Comparison of ENCODE assay signal across 10 cellular contexts in genomic region chr2:134669731-134670669, GRCh38. TPM values are rescaled to one million over a fixed set of nuclear protein-coding genes. Genes with fewer than 3 reads are reported as not detected.
A peak's percentile ranks its signal among the peaks of the same experiment; 100 is the strongest.
DNase-seq lines count a peak whose midpoint lies in the region; ATAC-seq and TF ChIP-seq lines count a peak whose summit lies in the region.
"Had no signal": no experiment of that assay in that cellular context is flagged by ENCODE, and none has a peak within 500 bp of the region (broad histone marks: within the 10 kb centered on the region; RNA-seq: fewer than 3 reads in every experiment).

No MANE protein-coding gene starts in this region.

- H3K9me3 ChIP-seq in colonic mucosa (no peaks in the 10 kb centered on the region), MM.1S (replicated peaks; ENCODE audit: insufficient read depth, low read length) (no peaks in the 10 kb centered on the region)

- DNase-seq in NB4 (ENCODE audit: low read depth): peak; percentile 5
- DNase-seq in activated CD8-positive, alpha-beta memory T cell treated with anti-CD3 and anti-CD28 coated beads, Interleukin-2, amount 10 ng/mL, durations not matched to agents 7 days and 5 days: peak; percentile 80
- no peak for DNase-seq in endothelial cell (ENCODE audit: low spot score)
- DNase-seq in stimulated activated CD8-positive, alpha-beta memory T cell treated with anti-CD3 and anti-CD28 coated beads, Interleukin-4, amount 100 ng/mL, for 48 hours: peak; percentile 45
- no peak for DNase-seq in substantia nigra (lab: John Stamatoyannopoulos, UW)
- DNase-seq in colonic mucosa: no peak
- DNase-seq in GM23338 (ENCODE audit: low spot score): no peak
- no peak for DNase-seq in MM.1S
- DNase-seq: occipital lobe had no signal

- CTCF ChIA-PET in activated CD8-positive, alpha-beta memory T cell treated with anti-CD3 and anti-CD28 coated beads, Interleukin-2, amount 10 ng/mL, durations not matched to agents 7 days and 5 days (lab: Charles Lee): interaction anchor here (0.9 to 7.3 kb wide), 7 partner anchors 9 to 86 kb away, joined by 3 to 41 read pairs (median 5); no protein-coding TSS in a partner anchor

- H3K4me3 ChIP-seq in NB4 (ENCODE audit: low read depth, low read length) (no peak overlapping the region), colonic mucosa (no peak overlapping the region), GM23338 (no peak overlapping the region), MM.1S (ENCODE audit: low read length) (no peak overlapping the region)

- H3K9ac ChIP-seq in colonic mucosa (ENCODE audit: low read depth in 2 of 2, low read length in 2 of 2): no peak overlapping the region
- H3K9ac ChIP-seq in MM.1S (ENCODE audit: low read length): no peak overlapping the region

- H3K27me3 ChIP-seq in colonic mucosa (no peaks in the 10 kb centered on the region), GM23338 (ENCODE audit: insufficient read depth) (no peaks in the 10 kb centered on the region), MM.1S (replicated peaks; ENCODE audit: insufficient read depth, low read length) (no peaks in the 10 kb centered on the region)

- H3F3A ChIP-seq in GM23338 (replicated peaks; ENCODE audit: low read depth) (no peaks in the 10 kb centered on the region), MM.1S (ENCODE audit: insufficient read depth, low read length) (no peaks in the 10 kb centered on the region)

- no peaks in the 10 kb centered on the region for H3K36me3 ChIP-seq in colonic mucosa
- H3K36me3 ChIP-seq in GM23338 (ENCODE audit: insufficient read depth): no peaks in the 10 kb centered on the region
- H3K36me3 ChIP-seq in MM.1S (replicated peaks; ENCODE audit: insufficient read depth, low read length): no peaks in the 10 kb centered on the region

- peak; percentile 46 for ATAC-seq in activated CD8-positive, alpha-beta memory T cell treated with anti-CD3 and anti-CD28 coated beads, Interleukin-2, amount 10 ng/mL, durations not matched to agents 7 days and 5 days
- no peak for ATAC-seq in GM23338

- no peaks in the 10 kb centered on the region for H3K9me2 ChIP-seq in GM23338 (ENCODE audit: insufficient read depth)
- no peaks in the 10 kb centered on the region for H3K9me2 ChIP-seq in MM.1S (replicated peaks; ENCODE audit: insufficient read depth, low read length)

- H3K27me3 Mint-ChIP-seq in activated CD8-positive, alpha-beta memory T cell treated with anti-CD3 and anti-CD28 coated beads, Interleukin-2, amount 10 ng/mL, durations not matched to agents 7 days and 5 days: peaks cover 24% of the 10 kb centered on the region
- H3K27me3 Mint-ChIP-seq in endothelial cell (ENCODE audit: unreplicated experiment): peaks cover 17% of the 10 kb centered on the region
- peaks cover 9% of the 10 kb centered on the region for H3K27me3 Mint-ChIP-seq in GM23338 (ENCODE audit: insufficient read depth, low read depth, poor library complexity)
- H3K27me3 Mint-ChIP-seq: brain had no signal

- H3K79me2 ChIP-seq in GM23338 (replicated peaks; ENCODE audit: insufficient read depth) (no peaks in the 10 kb centered on the region), MM.1S (ENCODE audit: low read length) (no peaks in the 10 kb centered on the region)

- TF ChIP-seq POLR2A in NB4 (IDR thresholded peaks at IDR 0.05; ENCODE audit: extremely low read depth, insufficient read length): no peak

- H3K27ac Mint-ChIP-seq in activated CD8-positive, alpha-beta memory T cell treated with anti-CD3 and anti-CD28 coated beads, Interleukin-2, amount 10 ng/mL, durations not matched to agents 7 days and 5 days: peak overlapping the region; percentile 77
- H3K27ac Mint-ChIP-seq in endothelial cell (ENCODE audit: unreplicated experiment): no peak overlapping the region
- H3K27ac Mint-ChIP-seq in GM23338: no peak overlapping the region

- H3K36me3 Mint-ChIP-seq in activated CD8-positive, alpha-beta memory T cell treated with anti-CD3 and anti-CD28 coated beads, Interleukin-2, amount 10 ng/mL, durations not matched to agents 7 days and 5 days: peaks cover 9% of the 10 kb centered on the region
- peaks cover 36% of the 10 kb centered on the region for H3K36me3 Mint-ChIP-seq in endothelial cell (ENCODE audit: low read depth, unreplicated experiment)
- no peaks in the 10 kb centered on the region for H3K36me3 Mint-ChIP-seq in GM23338 (ENCODE audit: low read depth)
- H3K36me3 Mint-ChIP-seq: brain had no signal

- peaks cover 75% of the 10 kb centered on the region for H3K4me1 Mint-ChIP-seq in activated CD8-positive, alpha-beta memory T cell treated with anti-CD3 and anti-CD28 coated beads, Interleukin-2, amount 10 ng/mL, durations not matched to agents 7 days and 5 days
- peaks cover 29% of the 10 kb centered on the region for H3K4me1 Mint-ChIP-seq in endothelial cell (ENCODE audit: unreplicated experiment)
- peaks cover 11% of the 10 kb centered on the region for H3K4me1 Mint-ChIP-seq in GM23338

- H2AFZ ChIP-seq in GM23338 (no peak overlapping the region), MM.1S (ENCODE audit: low read length) (no peak overlapping the region)

- H4K20me1 ChIP-seq in GM23338 (replicated peaks; ENCODE audit: insufficient read depth): no peaks in the 10 kb centered on the region
- H4K20me1 ChIP-seq in MM.1S (ENCODE audit: insufficient read depth, low read length): no peaks in the 10 kb centered on the region

- H3K27ac ChIP-seq in substantia nigra (ENCODE audit: low read depth, low read length, poor library complexity, severe bottlenecking) (no peak overlapping the region), colonic mucosa (no peak overlapping the region), GM23338 (ENCODE audit: low read depth) (no peak overlapping the region), MM.1S (ENCODE audit: low read length) (no peak overlapping the region)

- intact Hi-C loops in colonic mucosa (cut with DNase I): no loop called here

- TF ChIP-seq CTCF in NB4 (IDR thresholded peaks at IDR 0.05; ENCODE audit: low read depth, low read length): no peak
- no peak for TF ChIP-seq CTCF in endothelial cell (IDR thresholded peaks at IDR 0.05; ENCODE audit: unreplicated experiment)
- no peak for TF ChIP-seq CTCF in colonic mucosa (IDR thresholded peaks at IDR 0.05)
- TF ChIP-seq CTCF in GM23338 (conservative IDR thresholded peaks at IDR 0.05; ENCODE audit: low read depth in 2 of 2): no peak
- no peak for TF ChIP-seq CTCF in MM.1S (IDR thresholded peaks at IDR 0.05; ENCODE audit: low read length)

- peak overlapping the region; percentile 6 for H3K4me3 Mint-ChIP-seq in activated CD8-positive, alpha-beta memory T cell treated with anti-CD3 and anti-CD28 coated beads, Interleukin-2, amount 10 ng/mL, durations not matched to agents 7 days and 5 days
- H3K4me3 Mint-ChIP-seq in endothelial cell (ENCODE audit: unreplicated experiment) (peak overlapping the region; percentile 43), GM23338 (no peak overlapping the region)

- H3K4me1 ChIP-seq in colonic mucosa (no peaks in the 10 kb centered on the region), GM23338 (ENCODE audit: insufficient read depth) (0 out of 2 replicates have a peak, but pooled peaks cover 2% of the 10 kb centered on the region), MM.1S (ENCODE audit: low read length) (no peaks in the 10 kb centered on the region)

- no peaks in the 10 kb centered on the region for H3K9me3 Mint-ChIP-seq in activated CD8-positive, alpha-beta memory T cell treated with anti-CD3 and anti-CD28 coated beads, Interleukin-2, amount 10 ng/mL, durations not matched to agents 7 days and 5 days (ENCODE audit: low read depth)
- H3K9me3 Mint-ChIP-seq in endothelial cell (ENCODE audit: unreplicated experiment) (no peaks in the 10 kb centered on the region), GM23338 (no peaks in the 10 kb centered on the region)

- H3K4me2 ChIP-seq in GM23338: no peak overlapping the region
- no peak overlapping the region for H3K4me2 ChIP-seq in MM.1S (ENCODE audit: low read depth, low read length)

TF ChIP-seq in GM23338, 12 proteins besides CTCF, POLR2A, EP300 and RAD21 (continues in another document):
- TF ChIP-seq EZH2phosphoT487 (IDR thresholded peaks at IDR 0.05; ENCODE audit: unreplicated experiment) (no peak), ZNF331 (CRISPR knock-in tag; IDR thresholded peaks at IDR 0.05; ENCODE audit: low read depth) (no peak), STAT1 (IDR thresholded peaks at IDR 0.05; ENCODE audit: unreplicated experiment) (no peak), ZNF114 (CRISPR knock-in tag; IDR thresholded peaks at IDR 0.05) (no peak), REST (IDR thresholded peaks at IDR 0.05; ENCODE audit: unreplicated experiment) (no peak)

RNA-seq across cellular contexts. Expression of gene TMEM163, which starts 48.8 kb away (rescaled TPM):
- total RNA-seq in activated CD8-positive, alpha-beta memory T cell treated with anti-CD3 and anti-CD28 coated beads, Interleukin-2, amount 10 ng/mL, durations not matched to agents 7 days and 5 days: 1 to 10 TPM; 2.1 to 2.3 TPM
- total RNA-seq in endothelial cell (ENCODE audit: unreplicated experiment) (150 TPM), colonic mucosa (under 1 TPM in 1 of 2 donors, not detected in 1; 0.29 TPM)
- 0.85 and 1.1 TPM in 2 replicates for total RNA-seq in GM23338 (2014; rRNA removed; shearing (Covaris generic))
- 1.3 and 1.8 TPM in 2 replicates for polyA plus RNA-seq in GM23338 (2016; fragmentation: Nextera tagmentation; extraction: Ambion mirVana)

Comparison
In these comparisons a context has a peak if more than half of its experiments do, and no peak if none do; other contexts are left out.
1. DNase-seq: peak in NB4 (single experiment), activated CD8-positive, alpha-beta memory T cell treated with anti-CD3 and anti-CD28 coated beads, Interleukin-2, amount 10 ng/mL, durations not matched to agents 7 days and 5 days (single experiment) and stimulated activated CD8-positive, alpha-beta memory T cell treated with anti-CD3 and anti-CD28 coated beads, Interleukin-4, amount 100 ng/mL, for 48 hours (single experiment); none in endothelial cell (single experiment), substantia nigra (0 of 49), colonic mucosa (single experiment), GM23338 (single experiment) and MM.1S (single experiment).
2. RNA of gene TMEM163, which starts 48.8 kb away (total RNA-seq): 150 TPM in endothelial cell (single experiment); 2.1 to 2.3 TPM in activated CD8-positive, alpha-beta memory T cell treated with anti-CD3 and anti-CD28 coated beads, Interleukin-2, amount 10 ng/mL, durations not matched to agents 7 days and 5 days, 0.85 to 1.1 TPM in GM23338 and 0.29 TPM in colonic mucosa; every median in the first group is over 10 times any median in the second.